In the genomic region with DNA sequence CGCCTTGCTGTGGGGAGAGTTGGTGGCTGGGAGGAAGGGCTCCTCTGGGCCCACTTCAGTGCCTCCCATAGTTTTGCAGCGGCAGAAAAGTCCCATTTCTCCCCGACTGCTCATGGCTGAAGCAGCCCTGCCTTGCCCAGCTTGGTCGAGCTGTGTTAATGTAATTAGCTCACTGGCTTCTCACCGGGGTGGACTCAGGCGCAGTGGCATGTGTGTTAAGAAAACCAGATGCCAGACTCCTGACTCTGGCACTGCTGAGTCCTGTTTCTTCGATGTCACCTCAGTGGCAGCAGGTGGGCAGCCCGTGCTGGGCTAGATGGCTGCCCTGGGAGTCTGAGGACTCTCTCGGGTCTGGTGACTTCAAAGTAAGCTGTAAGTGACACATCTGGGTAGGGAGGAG, we compare ENCODE assay signal across 21 cellular contexts.
"Had no signal": no experiment of that assay in that cellular context is flagged by ENCODE, and none has a peak within 500 bp of the region (broad histone marks: within the 10 kb centered on the region; RNA-seq: fewer than 3 reads in every experiment).

No MANE protein-coding gene starts in this region.

- ATAC-seq: activated CD4-positive, CD25-positive, alpha-beta regulatory T cell treated with anti-CD3 and anti-CD28 coated beads, Interleukin-2, amount 50 U/mL, for 24 hours; activated CD8-positive, alpha-beta memory T cell treated with anti-CD3 and anti-CD28 coated beads, Interleukin-2, amount 10 ng/mL, durations not matched to agents 7 days and 5 days; body of pancreas; psoas muscle; right lobe of liver had no signal

- H3K4me1 ChIP-seq: colonic mucosa, psoas muscle, right lobe of liver, suprapubic skin had no signal

- H3K27me3 ChIP-seq: body of pancreas, colonic mucosa, right lobe of liver had no signal

- H3K4me3 Mint-ChIP-seq: activated CD4-positive, alpha-beta memory T cell treated with anti-CD3 and anti-CD28 coated beads for 36 hours; activated CD8-positive, alpha-beta memory T cell treated with anti-CD3 and anti-CD28 coated beads, Interleukin-2, amount 10 ng/mL, durations not matched to agents 7 days and 5 days; activated naive CD8-positive, alpha-beta T cell; activated T-cell treated with anti-CD3 and anti-CD28 coated beads, Interleukin-2, amount 50 U/mL, for 24 hours; nephron; stimulated activated naive CD8-positive, alpha-beta T cell treated with anti-CD3 and anti-CD28 coated beads, Interleukin-15, Interleukin-2, amounts not matched to agents 100 ng/mL and 50 ng/mL, for 24 hours; type B pancreatic cell had no signal

- H3K9me3 ChIP-seq: body of pancreas, colonic mucosa, psoas muscle, right lobe of liver, suprapubic skin had no signal

- H3K36me3 ChIP-seq: colonic mucosa, right lobe of liver, suprapubic skin had no signal

- H3K4me3 ChIP-seq: body of pancreas, colonic mucosa, psoas muscle, right lobe of liver, smooth muscle cell, suprapubic skin had no signal

- H3K4me2 ChIP-seq: smooth muscle cell had no signal

- H3K27me3 Mint-ChIP-seq: activated CD4-positive, alpha-beta memory T cell treated with anti-CD3 and anti-CD28 coated beads for 36 hours; activated CD8-positive, alpha-beta memory T cell treated with anti-CD3 and anti-CD28 coated beads, Interleukin-2, amount 10 ng/mL, durations not matched to agents 7 days and 5 days; activated naive CD8-positive, alpha-beta T cell; activated T-cell treated with anti-CD3 and anti-CD28 coated beads, Interleukin-2, amount 50 U/mL, for 24 hours; stimulated activated naive CD8-positive, alpha-beta T cell treated with anti-CD3 and anti-CD28 coated beads, Interleukin-15, Interleukin-2, amounts not matched to agents 100 ng/mL and 50 ng/mL, for 24 hours; type B pancreatic cell had no signal

- H3K27ac ChIP-seq: body of pancreas, colonic mucosa, psoas muscle, right lobe of liver, suprapubic skin had no signal

- H3K27ac Mint-ChIP-seq: activated CD4-positive, alpha-beta memory T cell treated with anti-CD3 and anti-CD28 coated beads for 36 hours; activated CD8-positive, alpha-beta memory T cell treated with anti-CD3 and anti-CD28 coated beads, Interleukin-2, amount 10 ng/mL, durations not matched to agents 7 days and 5 days; activated naive CD8-positive, alpha-beta T cell; nephron; stimulated activated naive CD8-positive, alpha-beta T cell treated with anti-CD3 and anti-CD28 coated beads, Interleukin-15, Interleukin-2, amounts not matched to agents 100 ng/mL and 50 ng/mL, for 24 hours; type B pancreatic cell had no signal

- DNase-seq: activated CD4-positive, alpha-beta memory T cell treated with anti-CD3 and anti-CD28 coated beads for 36 hours; activated CD8-positive, alpha-beta memory T cell treated with anti-CD3 and anti-CD28 coated beads, Interleukin-2, amount 10 ng/mL, durations not matched to agents 7 days and 5 days; activated effector memory CD4-positive, alpha-beta T cell treated with Interleukin-2 at 50 U/mL for 16 hours; activated T-cell treated with anti-CD3 and anti-CD28 coated beads, Interleukin-2, amount 50 U/mL, for 24 hours; amygdala; body of pancreas; central memory CD4-positive, alpha-beta T cell; colonic mucosa; islet precursor cell; mesendoderm; psoas muscle; right lobe of liver; stimulated activated CD4-positive, alpha-beta T cell treated with anti-CD3 and anti-CD28 coated beads, Interleukin-4, amount 100 ng/mL, for 4 hours; stimulated activated CD8-positive, alpha-beta memory T cell treated with anti-CD3 and anti-CD28 coated beads, Interleukin-4, amount 100 ng/mL, for 48 hours had no signal
